ENCODE assay signal across 14 cellular contexts in the genomic region with DNA sequence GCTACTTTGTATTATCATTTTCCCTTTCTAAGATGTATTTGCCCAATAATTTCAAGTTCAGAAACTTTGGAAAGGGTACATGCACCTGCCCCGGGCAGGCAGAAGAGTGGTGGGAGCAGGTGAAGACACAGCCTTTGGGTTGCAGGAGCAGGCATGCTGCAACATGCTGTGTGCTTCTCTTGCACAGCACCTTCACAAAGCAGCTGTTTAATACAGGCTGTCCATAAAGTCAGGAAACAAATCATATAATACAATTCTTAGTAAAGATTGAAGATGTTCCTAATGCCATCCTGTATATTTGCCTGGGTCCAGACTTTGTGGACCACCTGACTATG.
DNase-seq lines count a peak whose midpoint lies in the region; ATAC-seq and TF ChIP-seq lines count a peak whose summit lies in the region.
"Had no signal": no experiment of that assay in that cellular context is flagged by ENCODE, and none has a peak within 500 bp of the region (broad histone marks: within the 10 kb centered on the region; RNA-seq: fewer than 3 reads in every experiment).

No MANE protein-coding gene starts in this region.

- ATAC-seq in activated naive CD8-positive, alpha-beta T cell treated with anti-CD3 and anti-CD28 coated beads, Interleukin-2, amount 50 U/mL, for 24 hours: no peak
- ATAC-seq in HG02840 (IDR thresholded peaks at IDR 0.05; ENCODE audit: low FRiP score, unreplicated experiment) (no peak), HG03521 (IDR thresholded peaks at IDR 0.05; ENCODE audit: unreplicated experiment) (no peak)
- ATAC-seq: right cardiac atrium, Right ventricle myocardium inferior had no signal

- intact Hi-C loops in activated CD4-positive, alpha-beta memory T cell treated with anti-CD3 and anti-CD28 coated beads for 36 hours (cut with micrococcal nuclease): loop anchor here (1.0 to 2.0 kb wide), 2 partner anchors 28 to 74 kb away; no protein-coding TSS in a partner anchor

- CTCF ChIA-PET in activated CD4-positive, alpha-beta memory T cell treated with anti-CD3 and anti-CD28 coated beads for 36 hours (lab: Charles Lee): interaction anchor here (1.2 kb wide), 1 partner anchor 80 kb away, joined by 3 read pairs; no protein-coding TSS in a partner anchor
- CTCF ChIA-PET in activated CD4-positive, alpha-beta memory T cell treated with anti-CD3 and anti-CD28 coated beads, Interleukin-2, amount 10 ng/mL, durations not matched to agents 7 days and 5 days (lab: Charles Lee): interaction anchor here (1.2 kb wide), 1 partner anchor 14 kb away, joined by 5 read pairs; no protein-coding TSS in a partner anchor

- H3K27me3 Mint-ChIP-seq in activated CD4-positive, alpha-beta memory T cell treated with anti-CD3 and anti-CD28 coated beads for 36 hours: no peaks in the 10 kb centered on the region
- peaks cover 11% of the 10 kb centered on the region for H3K27me3 Mint-ChIP-seq in activated CD4-positive, alpha-beta memory T cell treated with anti-CD3 and anti-CD28 coated beads, Interleukin-2, amount 10 ng/mL, durations not matched to agents 7 days and 5 days
- peaks cover 10% of the 10 kb centered on the region for H3K27me3 Mint-ChIP-seq in activated naive CD8-positive, alpha-beta T cell treated with anti-CD3 and anti-CD28 coated beads, Interleukin-2, amount 50 U/mL, for 24 hours
- no peaks in the 10 kb centered on the region for H3K27me3 Mint-ChIP-seq in neural crest cell (ENCODE audit: low read depth)

- peak overlapping the region; percentile 35 for H3K27ac Mint-ChIP-seq in activated CD4-positive, alpha-beta memory T cell treated with anti-CD3 and anti-CD28 coated beads for 36 hours
- H3K27ac Mint-ChIP-seq in activated CD4-positive, alpha-beta memory T cell treated with anti-CD3 and anti-CD28 coated beads, Interleukin-2, amount 10 ng/mL, durations not matched to agents 7 days and 5 days: no peak overlapping the region
- peak overlapping the region; percentile 68 for H3K27ac Mint-ChIP-seq in activated naive CD8-positive, alpha-beta T cell treated with anti-CD3 and anti-CD28 coated beads, Interleukin-2, amount 50 U/mL, for 24 hours
- no peak overlapping the region for H3K27ac Mint-ChIP-seq in neural crest cell (ENCODE audit: unreplicated experiment)

- POLR2A ChIA-PET in activated CD4-positive, alpha-beta memory T cell treated with anti-CD3 and anti-CD28 coated beads for 36 hours (lab: Charles Lee): no interaction called here
- POLR2A ChIA-PET in activated CD4-positive, alpha-beta memory T cell treated with anti-CD3 and anti-CD28 coated beads, Interleukin-2, amount 10 ng/mL, durations not matched to agents 7 days and 5 days (lab: Charles Lee): interaction anchor here (1.1 kb wide), 1 partner anchor 25 kb away, joined by 6 read pairs; no protein-coding TSS in a partner anchor

- peaks cover 19% of the 10 kb centered on the region for H3K4me1 Mint-ChIP-seq in activated CD4-positive, alpha-beta memory T cell treated with anti-CD3 and anti-CD28 coated beads for 36 hours (ENCODE audit: low read depth)
- peaks cover 17% of the 10 kb centered on the region for H3K4me1 Mint-ChIP-seq in activated CD4-positive, alpha-beta memory T cell treated with anti-CD3 and anti-CD28 coated beads, Interleukin-2, amount 10 ng/mL, durations not matched to agents 7 days and 5 days
- peaks cover 10% of the 10 kb centered on the region for H3K4me1 Mint-ChIP-seq in activated naive CD8-positive, alpha-beta T cell treated with anti-CD3 and anti-CD28 coated beads, Interleukin-2, amount 50 U/mL, for 24 hours
- H3K4me1 Mint-ChIP-seq in neural crest cell: peaks cover 56% of the 10 kb centered on the region

- H3K4me3 Mint-ChIP-seq in activated CD4-positive, alpha-beta memory T cell treated with anti-CD3 and anti-CD28 coated beads for 36 hours: no peak overlapping the region
- H3K4me3 Mint-ChIP-seq in activated CD4-positive, alpha-beta memory T cell treated with anti-CD3 and anti-CD28 coated beads, Interleukin-2, amount 10 ng/mL, durations not matched to agents 7 days and 5 days: no peak overlapping the region
- H3K4me3 Mint-ChIP-seq in activated naive CD8-positive, alpha-beta T cell treated with anti-CD3 and anti-CD28 coated beads, Interleukin-2, amount 50 U/mL, for 24 hours: peak overlapping the region; percentile 20
- H3K4me3 Mint-ChIP-seq in neural crest cell: peak overlapping the region; percentile 52

- H3K36me3 Mint-ChIP-seq in activated CD4-positive, alpha-beta memory T cell treated with anti-CD3 and anti-CD28 coated beads for 36 hours: no peaks in the 10 kb centered on the region
- no peaks in the 10 kb centered on the region for H3K36me3 Mint-ChIP-seq in activated CD4-positive, alpha-beta memory T cell treated with anti-CD3 and anti-CD28 coated beads, Interleukin-2, amount 10 ng/mL, durations not matched to agents 7 days and 5 days (ENCODE audit: low read depth)
- no peaks in the 10 kb centered on the region for H3K36me3 Mint-ChIP-seq in activated naive CD8-positive, alpha-beta T cell treated with anti-CD3 and anti-CD28 coated beads, Interleukin-2, amount 50 U/mL, for 24 hours (ENCODE audit: low read depth)
- H3K36me3 Mint-ChIP-seq in neural crest cell (ENCODE audit: low read depth): no peaks in the 10 kb centered on the region

- no peak for TF ChIP-seq CTCF in neural crest cell (conservative IDR thresholded peaks at IDR 0.05)

- DNase-seq in activated CD4-positive, alpha-beta memory T cell treated with anti-CD3 and anti-CD28 coated beads for 36 hours: no peak
- DNase-seq in activated CD4-positive, alpha-beta memory T cell treated with anti-CD3 and anti-CD28 coated beads, Interleukin-2, amount 10 ng/mL, durations not matched to agents 7 days and 5 days: no peak
- DNase-seq in NCI-H1105 (lab: John Stamatoyannopoulos, UW): peak; percentile 63
- no peak for DNase-seq in activated naive CD8-positive, alpha-beta T cell treated with anti-CD3 and anti-CD28 coated beads, Interleukin-2, amount 50 U/mL, for 24 hours
- DNase-seq in neural crest cell (ENCODE audit: low read depth, low spot score): no peak
- DNase-seq in DMS153 treated with DMSO at 0.1 percent for 48 hours (lab: John Stamatoyannopoulos, UW; ENCODE audit: unreplicated experiment): no peak
- DNase-seq: ACHN, aorta, NCI-H1092, occipital lobe, right cardiac atrium had no signal

- no peaks in the 10 kb centered on the region for H3K9me3 Mint-ChIP-seq in activated CD4-positive, alpha-beta memory T cell treated with anti-CD3 and anti-CD28 coated beads for 36 hours
- H3K9me3 Mint-ChIP-seq in activated CD4-positive, alpha-beta memory T cell treated with anti-CD3 and anti-CD28 coated beads, Interleukin-2, amount 10 ng/mL, durations not matched to agents 7 days and 5 days: no peaks in the 10 kb centered on the region
- no peaks in the 10 kb centered on the region for H3K9me3 Mint-ChIP-seq in activated naive CD8-positive, alpha-beta T cell treated with anti-CD3 and anti-CD28 coated beads, Interleukin-2, amount 50 U/mL, for 24 hours
- peaks cover 4% of the 10 kb centered on the region for H3K9me3 Mint-ChIP-seq in neural crest cell

Comparison
In these comparisons a context has a peak if more than half of its experiments do, and no peak if none do; other contexts are left out.
1. H3K27ac Mint-ChIP-seq: peak in activated CD4-positive, alpha-beta memory T cell treated with anti-CD3 and anti-CD28 coated beads for 36 hours (single experiment) and activated naive CD8-positive, alpha-beta T cell treated with anti-CD3 and anti-CD28 coated beads, Interleukin-2, amount 50 U/mL, for 24 hours (single experiment); none in activated CD4-positive, alpha-beta memory T cell treated with anti-CD3 and anti-CD28 coated beads, Interleukin-2, amount 10 ng/mL, durations not matched to agents 7 days and 5 days (single experiment) and neural crest cell (single experiment).
2. H3K4me3 Mint-ChIP-seq: peak in activated naive CD8-positive, alpha-beta T cell treated with anti-CD3 and anti-CD28 coated beads, Interleukin-2, amount 50 U/mL, for 24 hours (single experiment) and neural crest cell (single experiment); none in activated CD4-positive, alpha-beta memory T cell treated with anti-CD3 and anti-CD28 coated beads for 36 hours (single experiment) and activated CD4-positive, alpha-beta memory T cell treated with anti-CD3 and anti-CD28 coated beads, Interleukin-2, amount 10 ng/mL, durations not matched to agents 7 days and 5 days (single experiment).